Comparison of ENCODE assay signal across 24 cellular contexts in the genomic region with DNA sequence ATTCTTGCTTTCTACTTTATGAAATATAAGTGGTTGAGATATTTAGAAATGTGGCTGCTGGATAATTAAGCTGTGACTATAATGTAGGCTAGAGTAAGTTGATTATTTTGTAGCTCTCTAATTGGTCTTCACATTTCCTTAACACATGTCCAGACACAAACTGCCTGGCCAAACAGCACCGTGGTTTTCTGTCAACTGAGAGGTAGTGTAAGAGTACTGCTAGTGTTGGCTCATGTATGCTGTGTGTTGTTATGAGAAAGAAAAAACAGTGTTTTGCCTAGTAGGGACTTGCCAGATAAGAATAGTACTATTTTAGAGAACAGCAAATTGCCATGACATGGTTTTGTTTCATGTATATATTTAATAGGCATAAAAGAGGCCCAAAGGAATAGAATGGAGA. TPM values are rescaled to one million over a fixed set of nuclear protein-coding genes. Genes with fewer than 3 reads are reported as not detected.
DNase-seq lines count a peak whose midpoint lies in the region; ATAC-seq, FAIRE-seq and TF ChIP-seq lines count a peak whose summit lies in the region.
"Had no signal": no experiment of that assay in that cellular context is flagged by ENCODE, and none has a peak within 500 bp of the region (broad histone marks: within the 10 kb centered on the region; RNA-seq: fewer than 3 reads in every experiment).

No MANE protein-coding gene starts in this region.

- no peaks in the 10 kb centered on the region for H3K36me3 Mint-ChIP-seq in glutamatergic neuron (ENCODE audit: unreplicated experiment)

- peaks cover 1% of the 10 kb centered on the region for H3K27me3 Mint-ChIP-seq in glutamatergic neuron (ENCODE audit: unreplicated experiment)
- H3K27me3 Mint-ChIP-seq: activated naive CD8-positive, alpha-beta T cell; CD4-positive, CD25-positive, alpha-beta regulatory T cell; progenitor cell of endocrine pancreas; type B pancreatic cell had no signal

- no peaks in the 10 kb centered on the region; the same call in 1 of the 2 replicates for H3K36me3 ChIP-seq in GM06990 (ENCODE audit: control insufficient read depth, insufficient read depth, low read length)

- H3K4me3 ChIP-seq in GM06990 (replicated peaks; ENCODE audit: low read depth, low read length) (no peak overlapping the region), astrocyte of the spinal cord (ENCODE audit: low read depth, low read length) (no peak overlapping the region)
- H3K4me3 ChIP-seq: dorsolateral prefrontal cortex, stomach had no signal

- TF ChIP-seq CTCF in GM06990 (IDR thresholded peaks at IDR 0.05; ENCODE audit: insufficient read depth, low read length, poor library complexity, severe bottlenecking) (no peak), astrocyte of the spinal cord (IDR thresholded peaks at IDR 0.05; ENCODE audit: low read depth, low read length) (no peak), glutamatergic neuron (IDR thresholded peaks at IDR 0.05; ENCODE audit: partially characterized antibody, unreplicated experiment) (no peak)

- in situ Hi-C loops in astrocyte of the spinal cord (cut with HindIII; ENCODE audit: low sequenced_read_pairs): no loop called here

- no peaks in the 10 kb centered on the region for H3K4me1 Mint-ChIP-seq in glutamatergic neuron (ENCODE audit: low read depth, unreplicated experiment)

- no peak for TF ChIP-seq POLR2A in H54 (IDR thresholded peaks at IDR 0.05; ENCODE audit: low read depth, low read length)

- peak; percentile 74 for FAIRE-seq in H54 (lab: Jason Lieb, UNC)

- DNase-seq in GM06990 (ENCODE audit: extremely low read depth, insufficient read length): peak; percentile 13
- no peak for DNase-seq in H54 (ENCODE audit: insufficient read length, low spot score)
- DNase-seq in astrocyte of the spinal cord (ENCODE audit: low read depth, low spot score): peak; percentile 20
- DNase-seq in glutamatergic neuron: no peak
- no peak for DNase-seq in SK-N-DZ (ENCODE audit: low spot score)
- DNase-seq in NCI-H146 (lab: John Stamatoyannopoulos, UW): no peak
- DNase-seq in NCI-H2029 (lab: John Stamatoyannopoulos, UW): no peak
- DNase-seq: activated CD4-positive, CD25-positive, alpha-beta regulatory T cell treated with anti-CD3 and anti-CD28 coated beads, Interleukin-2, amount 50 U/mL, for 72 hours; activated T-cell treated with anti-CD3 and anti-CD28 coated beads, Interleukin-2, amount 50 U/mL, for 48 hours; CD4-positive, CD25-positive, alpha-beta regulatory T cell; DMS153; dorsolateral prefrontal cortex; erythroblast; GF-D8; left colon; NCI-H1436; NCI-H774; Right ventricle myocardium superior; stomach had no signal

- no peaks in the 10 kb centered on the region for H3K27me3 ChIP-seq in GM06990 (replicated peaks; ENCODE audit: control insufficient read depth, insufficient read depth, low read length)
- H3K27me3 ChIP-seq: dorsolateral prefrontal cortex, stomach had no signal

- H3K4me3 Mint-ChIP-seq in glutamatergic neuron (ENCODE audit: unreplicated experiment): no peak overlapping the region
- H3K4me3 Mint-ChIP-seq: activated naive CD8-positive, alpha-beta T cell; CD4-positive, CD25-positive, alpha-beta regulatory T cell; type B pancreatic cell had no signal

- peak overlapping the region; percentile 31 for H3K27ac Mint-ChIP-seq in glutamatergic neuron (ENCODE audit: unreplicated experiment)
- H3K27ac Mint-ChIP-seq: activated naive CD8-positive, alpha-beta T cell; progenitor cell of endocrine pancreas; type B pancreatic cell had no signal

- no peak for ATAC-seq in HG02852 (IDR thresholded peaks at IDR 0.05; ENCODE audit: unreplicated experiment)
- ATAC-seq: HCT116, left colon had no signal

- H3K9me3 Mint-ChIP-seq in glutamatergic neuron (ENCODE audit: unreplicated experiment): peaks cover 3% of the 10 kb centered on the region
- H3K9me3 Mint-ChIP-seq: CD4-positive, CD25-positive, alpha-beta regulatory T cell; type B pancreatic cell had no signal

RNA-seq across cellular contexts. Expression of a gene that starts 37.1 kb away (rescaled TPM):
- total RNA-seq in glutamatergic neuron (ENCODE audit: unreplicated experiment): 24.2 TPM
- 36.6 and 37.6 TPM in 2 replicates for polyA plus RNA-seq in SK-N-DZ (2014; cell fraction: cytosol; rRNA removed)
- polyA plus RNA-seq in SK-N-DZ (2014; cell fraction: nucleus; rRNA removed): 28.9 and 29.2 TPM in 2 replicates

RNA-seq across cellular contexts. Expression of a gene that starts 37.4 kb away (rescaled TPM):
- total RNA-seq in glutamatergic neuron (ENCODE audit: unreplicated experiment): 9.9 TPM
- 6.0 and 8.2 TPM in 2 replicates for polyA plus RNA-seq in SK-N-DZ (2014; cell fraction: cytosol; rRNA removed)
- 15.4 and 19.0 TPM in 2 replicates for polyA plus RNA-seq in SK-N-DZ (2014; cell fraction: nucleus; rRNA removed)

Comparison
In these comparisons a context has a peak if more than half of its experiments do, and no peak if none do; other contexts are left out.
1. DNase-seq: peak in GM06990 (single experiment) and astrocyte of the spinal cord (single experiment); none in H54 (single experiment), glutamatergic neuron (single experiment), SK-N-DZ (single experiment), NCI-H146 (single experiment) and NCI-H2029 (single experiment).